In the genomic region with DNA sequence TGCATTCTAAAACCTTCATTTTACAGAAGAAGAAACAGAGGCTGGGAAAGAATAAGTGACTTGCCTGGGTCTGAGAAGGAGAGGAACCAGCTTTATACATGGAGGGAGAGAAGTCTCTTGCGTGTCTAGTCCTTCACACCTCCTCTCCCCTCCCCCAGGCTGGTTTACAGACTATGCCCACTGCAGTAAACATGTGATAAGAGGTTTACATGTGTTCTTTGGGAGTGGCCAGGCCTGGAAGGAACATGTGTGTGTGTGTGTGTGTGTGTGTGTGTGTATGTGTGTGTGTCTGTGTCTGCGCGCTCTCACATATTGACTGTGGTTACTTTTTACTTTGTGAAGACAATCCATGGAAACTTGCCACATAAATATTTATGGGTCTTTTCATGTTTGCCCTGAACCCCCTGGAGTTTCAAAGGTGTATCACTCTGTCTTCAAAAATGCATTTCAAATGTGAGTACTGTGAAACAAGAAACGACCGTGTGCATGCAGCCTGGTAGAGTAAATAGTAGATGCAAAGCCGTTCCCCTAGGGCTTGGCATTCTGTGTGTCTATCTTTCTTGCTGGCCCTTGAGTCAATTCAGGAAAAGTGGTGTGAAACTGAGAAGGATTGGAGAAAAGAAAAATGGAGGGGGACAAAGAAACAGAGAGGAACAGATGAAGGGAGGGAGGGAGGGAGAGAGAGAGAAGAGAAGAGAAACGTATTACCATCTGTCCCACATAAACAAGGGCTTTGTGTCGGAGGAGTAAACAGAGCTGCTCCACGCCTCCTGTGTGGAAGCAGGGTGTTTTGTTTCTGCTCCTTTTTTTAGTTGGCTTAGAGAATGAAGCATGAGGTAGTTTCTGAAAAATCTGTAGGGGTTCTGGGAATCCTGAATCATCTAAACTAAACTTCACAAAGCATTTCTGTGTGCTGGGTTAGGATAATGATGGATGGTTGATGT, we compare ENCODE assay signal across 9 cellular contexts. TPM values are rescaled to one million over a fixed set of nuclear protein-coding genes. Genes with fewer than 3 reads are reported as not detected.
DNase-seq lines count a peak whose midpoint lies in the region; ATAC-seq and TF ChIP-seq lines count a peak whose summit lies in the region.
"Had no signal": no experiment of that assay in that cellular context is flagged by ENCODE, and none has a peak within 500 bp of the region (broad histone marks: within the 10 kb centered on the region; RNA-seq: fewer than 3 reads in every experiment).

No MANE protein-coding gene starts in this region.

- no peaks in the 10 kb centered on the region for H3K36me3 ChIP-seq in mammary epithelial cell (ENCODE audit: insufficient read depth, low read length)
- H3K36me3 ChIP-seq: BLaER1 treated with 17β-estradiol and CSF1 and Interleukin-3, amounts not matched to agents 10 nM and 100 nM had no signal

- H3K9me3 Mint-ChIP-seq in type B pancreatic cell: no peaks in the 10 kb centered on the region
- no peaks in the 10 kb centered on the region for H3K9me3 Mint-ChIP-seq in T-helper 2 cell treated with Interferon-gamma antibody and Interleukin-4, amounts not matched to agents 5 μg/mL and 100 μg/mL, for 36 hours

- peaks cover 73% of the 10 kb centered on the region for H3K4me1 Mint-ChIP-seq in type B pancreatic cell (ENCODE audit: unreplicated experiment)
- peaks cover 3% of the 10 kb centered on the region for H3K4me1 Mint-ChIP-seq in T-helper 2 cell treated with Interferon-gamma antibody and Interleukin-4, amounts not matched to agents 5 μg/mL and 100 μg/mL, for 36 hours (ENCODE audit: low read depth)

- H2AFZ ChIP-seq in mammary epithelial cell (ENCODE audit: low read depth, low read length): no peak overlapping the region

- WGBS in mammary epithelial cell (ENCODE audit: low coverage, missing lambda C conversion rate): 97% methylated on average over 6 of the region's 9 CpGs

- in situ Hi-C loops in T47D (cut with HindIII; ENCODE audit: low pct_unique_long_range_greater_than_20kb, low sequenced_read_pairs): no loop called here
- in situ Hi-C loops in mammary epithelial cell (cut with MboI; ENCODE audit: low sequenced_read_pairs in 2 of 2): no loop called here

- no peak for TF ChIP-seq CTCF in mammary epithelial cell (conservative IDR thresholded peaks at IDR 0.05 in 1 of 2, IDR thresholded peaks at IDR 0.05 in 1 of 2; ENCODE audit: extremely low read depth in 1 of 2, insufficient read depth in 1 of 2, low read depth in 1 of 2, low read length in 2 of 2)
- no peak for TF ChIP-seq CTCF in type B pancreatic cell (conservative IDR thresholded peaks at IDR 0.05)

- no peak overlapping the region for H3K4me2 ChIP-seq in mammary epithelial cell (ENCODE audit: insufficient read depth, low read depth, low read length)
- H3K4me2 ChIP-seq: BLaER1 treated with 17β-estradiol and CSF1 and Interleukin-3, amounts not matched to agents 10 nM and 100 nM had no signal

- no peaks in the 10 kb centered on the region for H3K27me3 ChIP-seq in mammary epithelial cell (ENCODE audit: insufficient read depth, low read length)
- H3K27me3 ChIP-seq: BLaER1 treated with 17β-estradiol and CSF1 and Interleukin-3, amounts not matched to agents 10 nM and 100 nM had no signal

- no peak overlapping the region for H3K4me3 ChIP-seq in mammary epithelial cell (replicated peaks in 1 of 3; ENCODE audit: insufficient read depth in 1 of 3, low read depth in 2 of 3, low read length in 3 of 3)
- H3K4me3 ChIP-seq: BLaER1 treated with 17β-estradiol and CSF1 and Interleukin-3, amounts not matched to agents 10 nM and 100 nM had no signal

- peak overlapping the region; percentile 57 for H3K27ac Mint-ChIP-seq in type B pancreatic cell
- H3K27ac Mint-ChIP-seq in T-helper 2 cell treated with Interferon-gamma antibody and Interleukin-4, amounts not matched to agents 5 μg/mL and 100 μg/mL, for 36 hours: no peak overlapping the region

- no peak overlapping the region for H3K27ac ChIP-seq in mammary epithelial cell (ENCODE audit: insufficient read depth, low read depth, low read length)
- H3K27ac ChIP-seq: BLaER1 treated with 17β-estradiol and CSF1 and Interleukin-3, amounts not matched to agents 10 nM and 100 nM had no signal

- ATAC-seq in left colon: no peak

- no peaks in the 10 kb centered on the region for H3K4me1 ChIP-seq in mammary epithelial cell (ENCODE audit: insufficient read depth, low read length)
- H3K4me1 ChIP-seq: BLaER1 treated with 17β-estradiol and CSF1 and Interleukin-3, amounts not matched to agents 10 nM and 100 nM had no signal

- no peaks in the 10 kb centered on the region for H3K36me3 Mint-ChIP-seq in type B pancreatic cell
- no peaks in the 10 kb centered on the region for H3K36me3 Mint-ChIP-seq in T-helper 2 cell treated with Interferon-gamma antibody and Interleukin-4, amounts not matched to agents 5 μg/mL and 100 μg/mL, for 36 hours (ENCODE audit: low read depth)

- no peaks in the 10 kb centered on the region for H3K9me3 ChIP-seq in mammary epithelial cell (replicated peaks; ENCODE audit: insufficient read depth, low read length)
- H3K9me3 ChIP-seq: BLaER1 treated with 17β-estradiol and CSF1 and Interleukin-3, amounts not matched to agents 10 nM and 100 nM had no signal

- intact Hi-C loops in mammary epithelial cell (cut with micrococcal nuclease) (no loop called here), head of caudate nucleus (cut with DNase I) (no loop called here), left colon (cut with DNase I, micrococcal nuclease) (no loop called here)

- H3K27me3 Mint-ChIP-seq in type B pancreatic cell: no peaks in the 10 kb centered on the region
- H3K27me3 Mint-ChIP-seq in T-helper 2 cell treated with Interferon-gamma antibody and Interleukin-4, amounts not matched to agents 5 μg/mL and 100 μg/mL, for 36 hours (ENCODE audit: low read depth): peaks cover 12% of the 10 kb centered on the region

- dilution Hi-C loops in mammary epithelial cell (cut with HindIII; ENCODE audit: low sequenced_read_pairs): no loop called here

- H3K79me2 ChIP-seq in mammary epithelial cell (ENCODE audit: insufficient read depth, low read length): no peaks in the 10 kb centered on the region

- peak overlapping the region; percentile 12 for H3K4me3 Mint-ChIP-seq in type B pancreatic cell
- H3K4me3 Mint-ChIP-seq in T-helper 2 cell treated with Interferon-gamma antibody and Interleukin-4, amounts not matched to agents 5 μg/mL and 100 μg/mL, for 36 hours: no peak overlapping the region

- H4K20me1 ChIP-seq in mammary epithelial cell (ENCODE audit: insufficient read depth, low read length): no peaks in the 10 kb centered on the region
- H4K20me1 ChIP-seq: BLaER1 treated with 17β-estradiol and CSF1 and Interleukin-3, amounts not matched to agents 10 nM and 100 nM had no signal

- no TSS peak for BruUV-seq in mammary epithelial cell (replicated peaks; lab: Mats Ljungman, UMichigan)

- CTCF ChIA-PET in mammary epithelial cell (lab: Charles Lee; ENCODE audit: low non-redundant PET): no interaction called here

- no peak overlapping the region for H3K9ac ChIP-seq in mammary epithelial cell (ENCODE audit: insufficient read depth, low read length)
- H3K9ac ChIP-seq: BLaER1 treated with 17β-estradiol and CSF1 and Interleukin-3, amounts not matched to agents 10 nM and 100 nM had no signal

- DNase-seq in T47D (ENCODE audit: low read depth in 1 of 2, low spot score in 1 of 2): peak; percentile 36 to 62
- DNase-seq in mammary epithelial cell: no peak
- peak; percentile 92 for DNase-seq in NCI-H82 (lab: John Stamatoyannopoulos, UW)
- DNase-seq in head of caudate nucleus: peak in 32 of 42 donors; percentile 25 to 84 (median 62)
- no peak for DNase-seq in type B pancreatic cell (ENCODE audit: extremely low spot score, unreplicated experiment)
- DNase-seq in T-helper 2 cell treated with Interferon-gamma antibody and Interleukin-4, amounts not matched to agents 5 μg/mL and 100 μg/mL, for 36 hours (ENCODE audit: low spot score): no peak
- no peak for DNase-seq in CD1c-positive myeloid dendritic cell (ENCODE audit: extremely low spot score)
- no peak for DNase-seq in left colon

RNA-seq across cellular contexts. Expression of gene CLDN11, which starts 51.7 kb away (rescaled TPM):
- 10 to 100 TPM in 1 of 2 donors, under 1 TPM in 1; 0.21 to 21.3 TPM for total RNA-seq in mammary epithelial cell
- 0.34 TPM for polyA plus RNA-seq in mammary epithelial cell
- not detected for polyA minus RNA-seq in mammary epithelial cell
- 4.7 and 86.8 TPM in 2 replicates for total RNA-seq in type B pancreatic cell (ENCODE audit: low replicate concordance)
- 1 to 10 TPM; 4.3 to 7.7 TPM for total RNA-seq in left colon

Comparison
In these comparisons a context has a peak if more than half of its experiments do, and no peak if none do; other contexts are left out.
1. DNase-seq: peak in T47D (2 of 2), NCI-H82 (single experiment) and head of caudate nucleus (32 of 42); none in mammary epithelial cell (single experiment), type B pancreatic cell (single experiment), T-helper 2 cell treated with Interferon-gamma antibody and Interleukin-4, amounts not matched to agents 5 μg/mL and 100 μg/mL, for 36 hours (single experiment), CD1c-positive myeloid dendritic cell (single experiment) and left colon (0 of 2).